1 cellular context compared by ENCODE assay signal in the genomic region with DNA sequence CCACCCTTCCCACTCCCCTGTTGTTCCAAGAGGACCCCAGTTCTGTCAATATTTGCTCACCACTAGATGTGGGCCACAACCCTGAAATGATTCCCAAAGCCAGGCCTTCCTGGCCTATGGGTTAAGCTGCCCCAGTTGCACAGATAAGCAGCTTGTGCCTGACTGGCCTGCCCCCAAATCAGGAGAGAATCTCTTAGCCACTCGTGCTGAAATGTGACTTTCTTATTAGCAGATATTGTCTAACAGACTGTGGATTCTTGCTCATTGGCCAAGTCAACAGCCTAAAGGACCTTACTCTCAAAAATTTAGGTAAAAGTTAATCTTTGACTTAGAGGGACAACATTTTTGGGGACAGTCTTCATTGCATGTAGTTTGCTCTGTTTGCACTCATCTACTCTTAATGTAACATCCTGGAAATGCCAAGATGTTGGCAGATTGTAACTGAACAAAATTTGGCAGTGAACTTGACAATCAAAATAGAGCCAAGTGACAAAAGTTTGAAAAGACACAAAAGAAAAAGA.
TF ChIP-seq lines count a peak whose summit lies in the region.

No MANE protein-coding gene starts in this region.

TF ChIP-seq in HepG2, 621 proteins besides CTCF, POLR2A, EP300 and RAD21 (continued from another document and continues in another):
- TF ChIP-seq, protein P1, sequence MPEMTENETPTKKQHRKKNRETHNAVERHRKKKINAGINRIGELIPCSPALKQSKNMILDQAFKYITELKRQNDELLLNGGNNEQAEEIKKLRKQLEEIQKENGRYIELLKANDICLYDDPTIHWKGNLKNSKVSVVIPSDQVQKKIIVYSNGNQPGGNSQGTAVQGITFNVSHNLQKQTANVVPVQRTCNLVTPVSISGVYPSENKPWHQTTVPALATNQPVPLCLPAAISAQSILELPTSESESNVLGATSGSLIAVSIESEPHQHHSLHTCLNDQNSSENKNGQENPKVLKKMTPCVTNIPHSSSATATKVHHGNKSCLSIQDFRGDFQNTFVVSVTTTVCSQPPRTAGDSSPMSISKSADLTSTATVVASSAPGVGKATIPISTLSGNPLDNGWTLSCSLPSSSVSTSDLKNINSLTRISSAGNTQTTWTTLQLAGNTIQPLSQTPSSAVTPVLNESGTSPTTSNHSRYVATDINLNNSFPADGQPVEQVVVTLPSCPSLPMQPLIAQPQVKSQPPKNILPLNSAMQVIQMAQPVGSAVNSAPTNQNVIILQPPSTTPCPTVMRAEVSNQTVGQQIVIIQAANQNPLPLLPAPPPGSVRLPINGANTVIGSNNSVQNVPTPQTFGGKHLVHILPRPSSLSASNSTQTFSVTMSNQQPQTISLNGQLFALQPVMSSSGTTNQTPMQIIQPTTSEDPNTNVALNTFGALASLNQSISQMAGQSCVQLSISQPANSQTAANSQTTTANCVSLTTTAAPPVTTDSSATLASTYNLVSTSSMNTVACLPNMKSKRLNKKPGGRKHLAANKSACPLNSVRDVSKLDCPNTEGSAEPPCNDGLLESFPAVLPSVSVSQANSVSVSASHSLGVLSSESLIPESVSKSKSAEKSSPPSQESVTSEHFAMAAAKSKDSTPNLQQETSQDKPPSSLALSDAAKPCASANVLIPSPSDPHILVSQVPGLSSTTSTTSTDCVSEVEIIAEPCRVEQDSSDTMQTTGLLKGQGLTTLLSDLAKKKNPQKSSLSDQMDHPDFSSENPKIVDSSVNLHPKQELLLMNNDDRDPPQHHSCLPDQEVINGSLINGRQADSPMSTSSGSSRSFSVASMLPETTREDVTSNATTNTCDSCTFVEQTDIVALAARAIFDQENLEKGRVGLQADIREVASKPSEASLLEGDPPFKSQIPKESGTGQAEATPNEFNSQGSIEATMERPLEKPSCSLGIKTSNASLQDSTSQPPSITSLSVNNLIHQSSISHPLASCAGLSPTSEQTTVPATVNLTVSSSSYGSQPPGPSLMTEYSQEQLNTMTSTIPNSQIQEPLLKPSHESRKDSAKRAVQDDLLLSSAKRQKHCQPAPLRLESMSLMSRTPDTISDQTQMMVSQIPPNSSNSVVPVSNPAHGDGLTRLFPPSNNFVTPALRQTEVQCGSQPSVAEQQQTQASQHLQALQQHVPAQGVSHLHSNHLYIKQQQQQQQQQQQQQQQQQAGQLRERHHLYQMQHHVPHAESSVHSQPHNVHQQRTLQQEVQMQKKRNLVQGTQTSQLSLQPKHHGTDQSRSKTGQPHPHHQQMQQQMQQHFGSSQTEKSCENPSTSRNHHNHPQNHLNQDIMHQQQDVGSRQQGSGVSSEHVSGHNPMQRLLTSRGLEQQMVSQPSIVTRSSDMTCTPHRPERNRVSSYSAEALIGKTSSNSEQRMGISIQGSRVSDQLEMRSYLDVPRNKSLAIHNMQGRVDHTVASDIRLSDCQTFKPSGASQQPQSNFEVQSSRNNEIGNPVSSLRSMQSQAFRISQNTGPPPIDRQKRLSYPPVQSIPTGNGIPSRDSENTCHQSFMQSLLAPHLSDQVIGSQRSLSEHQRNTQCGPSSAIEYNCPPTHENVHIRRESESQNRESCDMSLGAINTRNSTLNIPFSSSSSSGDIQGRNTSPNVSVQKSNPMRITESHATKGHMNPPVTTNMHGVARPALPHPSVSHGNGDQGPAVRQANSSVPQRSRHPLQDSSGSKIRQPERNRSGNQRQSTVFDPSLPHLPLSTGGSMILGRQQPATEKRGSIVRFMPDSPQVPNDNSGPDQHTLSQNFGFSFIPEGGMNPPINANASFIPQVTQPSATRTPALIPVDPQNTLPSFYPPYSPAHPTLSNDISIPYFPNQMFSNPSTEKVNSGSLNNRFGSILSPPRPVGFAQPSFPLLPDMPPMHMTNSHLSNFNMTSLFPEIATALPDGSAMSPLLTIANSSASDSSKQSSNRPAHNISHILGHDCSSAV (CRISPR knock-in tag; IDR thresholded peaks at IDR 0.05; ENCODE audit: borderline replicate concordance): no peak
- TF ChIP-seq, protein P2, sequence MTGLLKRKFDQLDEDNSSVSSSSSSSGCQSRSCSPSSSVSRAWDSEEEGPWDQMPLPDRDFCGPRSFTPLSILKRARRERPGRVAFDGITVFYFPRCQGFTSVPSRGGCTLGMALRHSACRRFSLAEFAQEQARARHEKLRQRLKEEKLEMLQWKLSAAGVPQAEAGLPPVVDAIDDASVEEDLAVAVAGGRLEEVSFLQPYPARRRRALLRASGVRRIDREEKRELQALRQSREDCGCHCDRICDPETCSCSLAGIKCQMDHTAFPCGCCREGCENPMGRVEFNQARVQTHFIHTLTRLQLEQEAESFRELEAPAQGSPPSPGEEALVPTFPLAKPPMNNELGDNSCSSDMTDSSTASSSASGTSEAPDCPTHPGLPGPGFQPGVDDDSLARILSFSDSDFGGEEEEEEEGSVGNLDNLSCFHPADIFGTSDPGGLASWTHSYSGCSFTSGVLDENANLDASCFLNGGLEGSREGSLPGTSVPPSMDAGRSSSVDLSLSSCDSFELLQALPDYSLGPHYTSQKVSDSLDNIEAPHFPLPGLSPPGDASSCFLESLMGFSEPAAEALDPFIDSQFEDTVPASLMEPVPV (CRISPR knock-in tag; IDR thresholded peaks at IDR 0.05): no peak
- TF ChIP-seq ZBTB40 (IDR thresholded peaks at IDR 0.05): no peak
- TF ChIP-seq ZBTB40 (CRISPR knock-in tag; IDR thresholded peaks at IDR 0.05): peak; percentile 52; the same call in 1 of the 2 replicates
- no peak for TF ChIP-seq HCFC1 (IDR thresholded peaks at IDR 0.05; ENCODE audit: low read depth, low read length)
- TF ChIP-seq ZFP41 (CRISPR knock-in tag; IDR thresholded peaks at IDR 0.05; ENCODE audit: borderline replicate concordance): no peak
- TF ChIP-seq NRL (CRISPR knock-in tag; IDR thresholded peaks at IDR 0.05; ENCODE audit: borderline replicate concordance): no peak
- TF ChIP-seq ZNF383 (CRISPR knock-in tag; IDR thresholded peaks at IDR 0.05; ENCODE audit: borderline replicate concordance): no peak
- TF ChIP-seq, protein P3, sequence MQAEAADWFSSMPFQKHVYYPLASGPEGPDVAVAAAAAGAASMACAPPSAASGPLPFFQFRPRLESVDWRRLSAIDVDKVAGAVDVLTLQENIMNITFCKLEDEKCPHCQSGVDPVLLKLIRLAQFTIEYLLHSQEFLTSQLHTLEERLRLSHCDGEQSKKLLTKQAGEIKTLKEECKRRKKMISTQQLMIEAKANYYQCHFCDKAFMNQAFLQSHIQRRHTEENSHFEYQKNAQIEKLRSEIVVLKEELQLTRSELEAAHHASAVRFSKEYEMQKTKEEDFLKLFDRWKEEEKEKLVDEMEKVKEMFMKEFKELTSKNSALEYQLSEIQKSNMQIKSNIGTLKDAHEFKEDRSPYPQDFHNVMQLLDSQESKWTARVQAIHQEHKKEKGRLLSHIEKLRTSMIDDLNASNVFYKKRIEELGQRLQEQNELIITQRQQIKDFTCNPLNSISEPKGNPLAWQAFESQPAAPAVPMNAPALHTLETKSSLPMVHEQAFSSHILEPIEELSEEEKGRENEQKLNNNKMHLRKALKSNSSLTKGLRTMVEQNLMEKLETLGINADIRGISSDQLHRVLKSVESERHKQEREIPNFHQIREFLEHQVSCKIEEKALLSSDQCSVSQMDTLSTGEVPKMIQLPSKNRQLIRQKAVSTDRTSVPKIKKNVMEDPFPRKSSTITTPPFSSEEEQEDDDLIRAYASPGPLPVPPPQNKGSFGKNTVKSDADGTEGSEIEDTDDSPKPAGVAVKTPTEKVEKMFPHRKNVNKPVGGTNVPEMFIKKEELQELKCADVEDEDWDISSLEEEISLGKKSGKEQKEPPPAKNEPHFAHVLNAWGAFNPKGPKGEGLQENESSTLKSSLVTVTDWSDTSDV (CRISPR knock-in tag; IDR thresholded peaks at IDR 0.05): no peak
- TF ChIP-seq HOXA9 (CRISPR knock-in tag; IDR thresholded peaks at IDR 0.05; ENCODE audit: borderline replicate concordance): no peak
- TF ChIP-seq SMC3 (IDR thresholded peaks at IDR 0.05; ENCODE audit: low read length): no peak
- TF ChIP-seq AGO2 (optimal IDR thresholded peaks at IDR 0.05; ENCODE audit: low read depth, low read length): no peak
- TF ChIP-seq ZNF710 (CRISPR knock-in tag; IDR thresholded peaks at IDR 0.05; ENCODE audit: borderline replicate concordance): peak; percentile 80; the same call in 1 of the 2 replicates
- no peak for TF ChIP-seq ZNF737 (CRISPR knock-in tag; IDR thresholded peaks at IDR 0.05; ENCODE audit: borderline replicate concordance)
- no peak for TF ChIP-seq CC2D1A (CRISPR knock-in tag; IDR thresholded peaks at IDR 0.05)
